In the genomic region with DNA sequence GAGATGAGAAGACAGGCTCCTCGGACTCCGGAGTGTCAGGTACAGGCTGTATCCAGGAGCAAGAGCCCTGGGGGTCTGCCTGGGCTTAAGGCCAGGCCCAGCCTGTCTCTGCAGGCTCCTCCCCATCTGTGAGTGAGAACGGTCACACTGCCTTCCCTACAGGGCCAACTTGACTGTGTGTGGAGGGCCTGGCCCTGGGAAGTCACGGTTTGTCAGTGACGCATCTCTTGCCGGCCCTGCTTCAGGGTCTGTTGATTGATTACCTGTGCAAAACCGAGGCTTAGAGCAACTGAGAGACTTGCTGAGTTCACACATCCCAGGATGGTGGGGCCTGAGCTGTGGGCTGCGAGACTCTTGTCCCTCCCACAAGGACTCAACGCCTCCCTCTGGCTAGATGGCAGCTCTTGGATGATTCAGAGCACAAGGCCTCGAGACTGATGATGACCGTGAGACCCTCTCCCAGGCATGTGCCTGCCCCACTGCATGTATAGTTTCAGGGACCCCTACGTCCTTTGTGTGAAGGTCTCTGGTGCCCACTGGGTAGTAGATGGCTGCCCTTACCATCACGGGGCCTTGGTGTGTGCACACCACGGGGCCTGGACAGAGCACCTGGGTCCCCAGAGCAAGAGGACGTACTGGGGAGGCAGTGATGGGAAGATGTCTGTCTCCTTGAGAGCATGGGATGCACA, we compare ENCODE assay signal across 9 cellular contexts. TPM values are rescaled to one million over a fixed set of nuclear protein-coding genes. Genes with fewer than 3 reads are reported as not detected.
DNase-seq lines count a peak whose midpoint lies in the region; ATAC-seq lines count a peak whose summit lies in the region.
"Had no signal": no experiment of that assay in that cellular context is flagged by ENCODE, and none has a peak within 500 bp of the region (broad histone marks: within the 10 kb centered on the region; RNA-seq: fewer than 3 reads in every experiment).

No MANE protein-coding gene starts in this region.

- no peaks in the 10 kb centered on the region for H3K27me3 Mint-ChIP-seq in activated CD4-positive, alpha-beta T cell treated with anti-CD3 and anti-CD28 coated beads for 36 hours
- no peaks in the 10 kb centered on the region for H3K27me3 Mint-ChIP-seq in activated T-helper 1 cell treated with anti-CD3 and anti-CD28 coated beads, Interleukin-12 subunit alpha, Interleukin-12 subunit beta, Interleukin-2, Interleukin-4 antibody, amounts not matched to agents 30 ng/mL and 10 ng/mL and 1 ng/mL, durations not matched to agents 14 hours and 24 hours and 36 hours (ENCODE audit: insufficient read depth)
- H3K27me3 Mint-ChIP-seq in stimulated activated naive CD8-positive, alpha-beta T cell treated with anti-CD3 and anti-CD28 coated beads, Interleukin-15, amount 100 ng/mL, for 72 hours, result no peaks in the 10 kb centered on the region

- intact Hi-C loops in activated CD4-positive, alpha-beta T cell treated with anti-CD3 and anti-CD28 coated beads for 36 hours (cut with DNase I, micrococcal nuclease), result loop anchor here (5.0 to 10.0 kb wide), 4 partner anchors 100 to 1498 kb away; a partner anchor contains a TSS
- intact Hi-C loops in activated T-helper 1 cell treated with anti-CD3 and anti-CD28 coated beads, Interleukin-12 subunit alpha, Interleukin-12 subunit beta, Interleukin-2, Interleukin-4 antibody, amounts not matched to agents 30 ng/mL and 10 ng/mL and 1 ng/mL, durations not matched to agents 14 hours and 24 hours and 36 hours (cut with micrococcal nuclease), result loop anchor here (5.0 to 10.0 kb wide), 4 partner anchors 988 to 1768 kb away; a partner anchor contains a TSS

- no peak overlapping the region for H3K27ac ChIP-seq in substantia nigra (ENCODE audit: low read depth, low read length, poor library complexity, severe bottlenecking)
- H3K27ac ChIP-seq: SJSA1 had no signal

- H3K4me1 Mint-ChIP-seq in activated CD4-positive, alpha-beta T cell treated with anti-CD3 and anti-CD28 coated beads for 36 hours, result peaks cover 86% of the 10 kb centered on the region
- H3K4me1 Mint-ChIP-seq in activated T-helper 1 cell treated with anti-CD3 and anti-CD28 coated beads, Interleukin-12 subunit alpha, Interleukin-12 subunit beta, Interleukin-2, Interleukin-4 antibody, amounts not matched to agents 30 ng/mL and 10 ng/mL and 1 ng/mL, durations not matched to agents 14 hours and 24 hours and 36 hours (ENCODE audit: low read depth), result peaks cover 68% of the 10 kb centered on the region
- peaks cover 95% of the 10 kb centered on the region for H3K4me1 Mint-ChIP-seq in stimulated activated naive CD8-positive, alpha-beta T cell treated with anti-CD3 and anti-CD28 coated beads, Interleukin-15, amount 100 ng/mL, for 72 hours

- H3K4me3 Mint-ChIP-seq in activated CD4-positive, alpha-beta T cell treated with anti-CD3 and anti-CD28 coated beads for 36 hours, result peak overlapping the region; percentile 74
- H3K4me3 Mint-ChIP-seq in activated T-helper 1 cell treated with anti-CD3 and anti-CD28 coated beads, Interleukin-12 subunit alpha, Interleukin-12 subunit beta, Interleukin-2, Interleukin-4 antibody, amounts not matched to agents 30 ng/mL and 10 ng/mL and 1 ng/mL, durations not matched to agents 14 hours and 24 hours and 36 hours, result peak overlapping the region; percentile 80
- H3K4me3 Mint-ChIP-seq in stimulated activated naive CD8-positive, alpha-beta T cell treated with anti-CD3 and anti-CD28 coated beads, Interleukin-15, amount 100 ng/mL, for 72 hours, result peak overlapping the region; percentile 84 to 87

- no peaks in the 10 kb centered on the region for H3K9me3 Mint-ChIP-seq in activated CD4-positive, alpha-beta T cell treated with anti-CD3 and anti-CD28 coated beads for 36 hours (ENCODE audit: low read depth)
- H3K9me3 Mint-ChIP-seq in activated T-helper 1 cell treated with anti-CD3 and anti-CD28 coated beads, Interleukin-12 subunit alpha, Interleukin-12 subunit beta, Interleukin-2, Interleukin-4 antibody, amounts not matched to agents 30 ng/mL and 10 ng/mL and 1 ng/mL, durations not matched to agents 14 hours and 24 hours and 36 hours, result no peaks in the 10 kb centered on the region
- no peaks in the 10 kb centered on the region for H3K9me3 Mint-ChIP-seq in stimulated activated naive CD8-positive, alpha-beta T cell treated with anti-CD3 and anti-CD28 coated beads, Interleukin-15, amount 100 ng/mL, for 72 hours

- POLR2A ChIA-PET in activated CD4-positive, alpha-beta T cell treated with anti-CD3 and anti-CD28 coated beads for 36 hours (lab: Charles Lee), result interaction anchor here (1.1 to 3.2 kb wide), 3 partner anchors 8 to 73 kb away, joined by 3 to 26 read pairs (median 6); no protein-coding TSS in a partner anchor

- peak; percentile 11 for ATAC-seq in activated CD4-positive, alpha-beta T cell treated with anti-CD3 and anti-CD28 coated beads for 36 hours
- no peak for ATAC-seq in stimulated activated naive CD8-positive, alpha-beta T cell treated with anti-CD3 and anti-CD28 coated beads, Interleukin-15, amount 100 ng/mL, for 72 hours
- no peak for ATAC-seq in HG02610 (IDR thresholded peaks at IDR 0.05; ENCODE audit: unreplicated experiment)

- peak overlapping the region; percentile 99 for H3K27ac Mint-ChIP-seq in activated CD4-positive, alpha-beta T cell treated with anti-CD3 and anti-CD28 coated beads for 36 hours
- H3K27ac Mint-ChIP-seq in activated T-helper 1 cell treated with anti-CD3 and anti-CD28 coated beads, Interleukin-12 subunit alpha, Interleukin-12 subunit beta, Interleukin-2, Interleukin-4 antibody, amounts not matched to agents 30 ng/mL and 10 ng/mL and 1 ng/mL, durations not matched to agents 14 hours and 24 hours and 36 hours, result peak overlapping the region; percentile 94
- peak overlapping the region in 1 of 2 donors; percentile 94 for H3K27ac Mint-ChIP-seq in stimulated activated naive CD8-positive, alpha-beta T cell treated with anti-CD3 and anti-CD28 coated beads, Interleukin-15, amount 100 ng/mL, for 72 hours

- H3K36me3 Mint-ChIP-seq in activated CD4-positive, alpha-beta T cell treated with anti-CD3 and anti-CD28 coated beads for 36 hours (ENCODE audit: low read depth), result peaks cover 91% of the 10 kb centered on the region
- peaks cover 70% of the 10 kb centered on the region for H3K36me3 Mint-ChIP-seq in activated T-helper 1 cell treated with anti-CD3 and anti-CD28 coated beads, Interleukin-12 subunit alpha, Interleukin-12 subunit beta, Interleukin-2, Interleukin-4 antibody, amounts not matched to agents 30 ng/mL and 10 ng/mL and 1 ng/mL, durations not matched to agents 14 hours and 24 hours and 36 hours (ENCODE audit: low read depth)

- peak; percentile 62 for DNase-seq in activated CD4-positive, alpha-beta T cell treated with anti-CD3 and anti-CD28 coated beads for 36 hours
- DNase-seq in activated CD4-positive, alpha-beta T cell treated with anti-CD3 and anti-CD28 coated beads, Interleukin-2, amount 50 U/mL, for 4 hours, result no peak
- no peak for DNase-seq in activated T-helper 1 cell treated with anti-CD3 and anti-CD28 coated beads, Interleukin-12 subunit alpha, Interleukin-12 subunit beta, Interleukin-2, Interleukin-4 antibody, amounts not matched to agents 30 ng/mL and 10 ng/mL and 1 ng/mL, durations not matched to agents 14 hours and 24 hours and 36 hours (ENCODE audit: low spot score)
- DNase-seq in left kidney (ENCODE audit: low read depth, low spot score) (peak; percentile 84), midbrain (lab: John Stamatoyannopoulos, UW) (no peak), substantia nigra (lab: John Stamatoyannopoulos, UW) (no peak)
- DNase-seq in stimulated activated naive CD8-positive, alpha-beta T cell treated with anti-CD3 and anti-CD28 coated beads, Interleukin-15, amount 100 ng/mL, for 72 hours, result peak in 1 of 2 donors; percentile 34

- CTCF ChIA-PET in activated CD4-positive, alpha-beta T cell treated with anti-CD3 and anti-CD28 coated beads for 36 hours (lab: Charles Lee), result interaction anchor here (1.1 to 3.0 kb wide), 3 partner anchors 7 to 101 kb away, joined by 4 to 15 read pairs (median 7); no protein-coding TSS in a partner anchor

RNA-seq across cellular contexts. Expression of a gene that starts 6.0 kb away (rescaled TPM):
- total RNA-seq in activated CD4-positive, alpha-beta T cell treated with anti-CD3 and anti-CD28 coated beads for 36 hours, result 100 to 1,000 TPM in 1 of 2 experiments, 10 to 100 TPM in 1; 96.5 to 101 TPM
- 90.4 and 92.5 TPM in 2 replicates for total RNA-seq in activated T-helper 1 cell treated with anti-CD3 and anti-CD28 coated beads, Interleukin-12 subunit alpha, Interleukin-12 subunit beta, Interleukin-2, Interleukin-4 antibody, amounts not matched to agents 30 ng/mL and 10 ng/mL and 1 ng/mL, durations not matched to agents 14 hours and 24 hours and 36 hours

RNA-seq across cellular contexts. Expression of a gene that starts 46.1 kb away (rescaled TPM):
- 10 to 100 TPM; 42.7 to 48.9 TPM for total RNA-seq in activated CD4-positive, alpha-beta T cell treated with anti-CD3 and anti-CD28 coated beads for 36 hours
- 54.4 and 59.2 TPM in 2 replicates for total RNA-seq in activated T-helper 1 cell treated with anti-CD3 and anti-CD28 coated beads, Interleukin-12 subunit alpha, Interleukin-12 subunit beta, Interleukin-2, Interleukin-4 antibody, amounts not matched to agents 30 ng/mL and 10 ng/mL and 1 ng/mL, durations not matched to agents 14 hours and 24 hours and 36 hours

Comparison
In these comparisons a context has a peak if more than half of its experiments do, and no peak if none do; other contexts are left out.
1. DNase-seq: peak in activated CD4-positive, alpha-beta T cell treated with anti-CD3 and anti-CD28 coated beads for 36 hours (single experiment) and left kidney (single experiment); none in activated CD4-positive, alpha-beta T cell treated with anti-CD3 and anti-CD28 coated beads, Interleukin-2, amount 50 U/mL, for 4 hours (0 of 2), activated T-helper 1 cell treated with anti-CD3 and anti-CD28 coated beads, Interleukin-12 subunit alpha, Interleukin-12 subunit beta, Interleukin-2, Interleukin-4 antibody, amounts not matched to agents 30 ng/mL and 10 ng/mL and 1 ng/mL, durations not matched to agents 14 hours and 24 hours and 36 hours (single experiment), midbrain (single experiment) and substantia nigra (0 of 49).
2. Peak in every context shown above with its lines, with median percentiles within 50 percentile points of each other: H3K4me3 Mint-ChIP-seq.